In the genomic region with DNA sequence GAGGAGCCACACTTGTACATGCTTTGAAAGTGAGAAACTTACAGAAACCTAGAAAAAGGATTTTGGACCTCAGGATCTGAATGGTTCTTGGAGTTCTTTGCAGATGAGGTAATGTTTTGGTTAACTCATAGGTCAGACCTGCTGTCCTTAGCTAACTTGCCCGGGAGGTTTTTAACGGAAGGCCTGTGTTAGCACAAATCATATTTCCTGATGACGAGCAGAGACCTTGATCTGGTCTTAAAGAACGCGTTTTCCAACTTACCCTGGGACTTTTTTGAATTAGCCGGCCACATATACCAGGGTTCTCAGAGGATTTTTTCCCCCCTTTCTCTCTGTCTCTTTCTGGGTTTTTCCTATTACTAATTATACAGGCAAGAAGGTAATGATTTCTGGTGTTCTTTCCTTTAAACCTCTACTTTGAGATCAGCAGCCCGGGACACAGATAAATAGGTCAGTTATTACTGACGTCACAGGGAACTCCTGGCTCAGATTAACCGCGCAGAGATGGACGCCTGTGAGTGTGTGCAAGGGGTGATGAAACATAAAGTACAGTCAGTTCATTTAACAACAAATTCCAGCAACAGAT, we compare ENCODE assay signal across 1 cellular context.
TF ChIP-seq lines count a peak whose summit lies in the region.

No MANE protein-coding gene starts in this region.

TF ChIP-seq in HepG2, 621 proteins besides CTCF, POLR2A, EP300 and RAD21 (continued from another document and continues in another):
- TF ChIP-seq, protein P1, sequence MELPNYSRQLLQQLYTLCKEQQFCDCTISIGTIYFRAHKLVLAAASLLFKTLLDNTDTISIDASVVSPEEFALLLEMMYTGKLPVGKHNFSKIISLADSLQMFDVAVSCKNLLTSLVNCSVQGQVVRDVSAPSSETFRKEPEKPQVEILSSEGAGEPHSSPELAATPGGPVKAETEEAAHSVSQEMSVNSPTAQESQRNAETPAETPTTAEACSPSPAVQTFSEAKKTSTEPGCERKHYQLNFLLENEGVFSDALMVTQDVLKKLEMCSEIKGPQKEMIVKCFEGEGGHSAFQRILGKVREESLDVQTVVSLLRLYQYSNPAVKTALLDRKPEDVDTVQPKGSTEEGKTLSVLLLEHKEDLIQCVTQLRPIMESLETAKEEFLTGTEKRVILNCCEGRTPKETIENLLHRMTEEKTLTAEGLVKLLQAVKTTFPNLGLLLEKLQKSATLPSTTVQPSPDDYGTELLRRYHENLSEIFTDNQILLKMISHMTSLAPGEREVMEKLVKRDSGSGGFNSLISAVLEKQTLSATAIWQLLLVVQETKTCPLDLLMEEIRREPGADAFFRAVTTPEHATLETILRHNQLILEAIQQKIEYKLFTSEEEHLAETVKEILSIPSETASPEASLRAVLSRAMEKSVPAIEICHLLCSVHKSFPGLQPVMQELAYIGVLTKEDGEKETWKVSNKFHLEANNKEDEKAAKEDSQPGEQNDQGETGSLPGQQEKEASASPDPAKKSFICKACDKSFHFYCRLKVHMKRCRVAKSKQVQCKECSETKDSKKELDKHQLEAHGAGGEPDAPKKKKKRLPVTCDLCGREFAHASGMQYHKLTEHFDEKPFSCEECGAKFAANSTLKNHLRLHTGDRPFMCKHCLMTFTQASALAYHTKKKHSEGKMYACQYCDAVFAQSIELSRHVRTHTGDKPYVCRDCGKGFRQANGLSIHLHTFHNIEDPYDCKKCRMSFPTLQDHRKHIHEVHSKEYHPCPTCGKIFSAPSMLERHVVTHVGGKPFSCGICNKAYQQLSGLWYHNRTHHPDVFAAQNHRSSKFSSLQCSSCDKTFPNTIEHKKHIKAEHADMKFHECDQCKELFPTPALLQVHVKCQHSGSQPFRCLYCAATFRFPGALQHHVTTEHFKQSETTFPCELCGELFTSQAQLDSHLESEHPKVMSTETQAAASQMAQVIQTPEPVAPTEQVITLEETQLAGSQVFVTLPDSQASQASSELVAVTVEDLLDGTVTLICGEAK (IDR thresholded peaks at IDR 0.05) = no peak
- TF ChIP-seq, protein P1 (CRISPR knock-in tag; IDR thresholded peaks at IDR 0.05) = no peak
- TF ChIP-seq, protein P2, sequence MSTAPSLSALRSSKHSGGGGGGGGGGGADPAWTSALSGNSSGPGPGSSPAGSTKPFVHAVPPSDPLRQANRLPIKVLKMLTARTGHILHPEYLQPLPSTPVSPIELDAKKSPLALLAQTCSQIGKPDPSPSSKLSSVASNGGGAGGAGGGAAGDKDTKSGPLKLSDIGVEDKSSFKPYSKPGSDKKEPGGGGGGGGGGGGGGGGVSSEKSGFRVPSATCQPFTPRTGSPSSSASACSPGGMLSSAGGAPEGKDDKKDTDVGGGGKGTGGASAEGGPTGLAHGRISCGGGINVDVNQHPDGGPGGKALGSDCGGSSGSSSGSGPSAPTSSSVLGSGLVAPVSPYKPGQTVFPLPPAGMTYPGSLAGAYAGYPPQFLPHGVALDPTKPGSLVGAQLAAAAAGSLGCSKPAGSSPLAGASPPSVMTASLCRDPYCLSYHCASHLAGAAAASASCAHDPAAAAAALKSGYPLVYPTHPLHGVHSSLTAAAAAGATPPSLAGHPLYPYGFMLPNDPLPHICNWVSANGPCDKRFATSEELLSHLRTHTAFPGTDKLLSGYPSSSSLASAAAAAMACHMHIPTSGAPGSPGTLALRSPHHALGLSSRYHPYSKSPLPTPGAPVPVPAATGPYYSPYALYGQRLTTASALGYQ (CRISPR knock-in tag; IDR thresholded peaks at IDR 0.05) = peak; percentile 54; the same call in 1 of the 2 replicates
- TF ChIP-seq ZNF256 (CRISPR knock-in tag; conservative IDR thresholded peaks at IDR 0.05) (no peak), STAG1 (CRISPR knock-in tag; IDR thresholded peaks at IDR 0.05) (no peak), ZMYM3 (CRISPR knock-in tag; IDR thresholded peaks at IDR 0.05) (no peak), ZNF451 (CRISPR knock-in tag; IDR thresholded peaks at IDR 0.05) (no peak), NKX3-1 (CRISPR knock-in tag; IDR thresholded peaks at IDR 0.05) (no peak), ZNF788 (CRISPR knock-in tag; IDR thresholded peaks at IDR 0.05; ENCODE audit: borderline replicate concordance) (no peak), ZNF670 (CRISPR knock-in tag; IDR thresholded peaks at IDR 0.05; ENCODE audit: borderline replicate concordance) (no peak), NFE2 (CRISPR knock-in tag; IDR thresholded peaks at IDR 0.05) (no peak), PRMT3 (CRISPR knock-in tag; IDR thresholded peaks at IDR 0.05; ENCODE audit: borderline replicate concordance, low read depth) (no peak), ETV5 (CRISPR knock-in tag; IDR thresholded peaks at IDR 0.05; ENCODE audit: borderline replicate concordance) (peak; percentile 73; the same call in 1 of the 2 replicates), ZEB1 (IDR thresholded peaks at IDR 0.05; ENCODE audit: insufficient replicate concordance, low read depth) (no peak), ZBTB3 (CRISPR knock-in tag; IDR thresholded peaks at IDR 0.05; ENCODE audit: borderline replicate concordance, low read depth) (no peak), JUNB (CRISPR knock-in tag; IDR thresholded peaks at IDR 0.05; ENCODE audit: borderline replicate concordance) (no peak), ADNP (CRISPR knock-in tag; IDR thresholded peaks at IDR 0.05) (no peak), ATF1 (CRISPR knock-in tag; IDR thresholded peaks at IDR 0.05) (no peak; the same call in none of the 2 replicates), ZNF20 (CRISPR knock-in tag; IDR thresholded peaks at IDR 0.05) (no peak), KLF6 (CRISPR knock-in tag; IDR thresholded peaks at IDR 0.05) (no peak), ZNF570 (CRISPR knock-in tag; IDR thresholded peaks at IDR 0.05; ENCODE audit: borderline replicate concordance) (no peak), NCOR1 (IDR thresholded peaks at IDR 0.05; ENCODE audit: borderline replicate concordance, low read length) (peak; percentile 57; the same call in 1 of the 2 replicates)
- TF ChIP-seq, protein P3, sequence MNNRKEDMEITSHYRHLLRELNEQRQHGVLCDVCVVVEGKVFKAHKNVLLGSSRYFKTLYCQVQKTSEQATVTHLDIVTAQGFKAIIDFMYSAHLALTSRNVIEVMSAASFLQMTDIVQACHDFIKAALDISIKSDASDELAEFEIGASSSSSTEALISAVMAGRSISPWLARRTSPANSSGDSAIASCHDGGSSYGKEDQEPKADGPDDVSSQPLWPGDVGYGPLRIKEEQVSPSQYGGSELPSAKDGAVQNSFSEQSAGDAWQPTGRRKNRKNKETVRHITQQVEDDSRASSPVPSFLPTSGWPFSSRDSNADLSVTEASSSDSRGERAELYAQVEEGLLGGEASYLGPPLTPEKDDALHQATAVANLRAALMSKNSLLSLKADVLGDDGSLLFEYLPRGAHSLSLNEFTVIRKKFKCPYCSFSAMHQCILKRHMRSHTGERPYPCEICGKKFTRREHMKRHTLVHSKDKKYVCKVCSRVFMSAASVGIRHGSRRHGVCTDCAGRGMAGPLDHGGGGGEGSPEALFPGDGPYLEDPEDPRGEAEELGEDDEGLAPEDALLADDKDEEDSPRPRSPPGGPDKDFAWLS (CRISPR knock-in tag; IDR thresholded peaks at IDR 0.05; ENCODE audit: borderline replicate concordance) = no peak
- TF ChIP-seq, protein P4, sequence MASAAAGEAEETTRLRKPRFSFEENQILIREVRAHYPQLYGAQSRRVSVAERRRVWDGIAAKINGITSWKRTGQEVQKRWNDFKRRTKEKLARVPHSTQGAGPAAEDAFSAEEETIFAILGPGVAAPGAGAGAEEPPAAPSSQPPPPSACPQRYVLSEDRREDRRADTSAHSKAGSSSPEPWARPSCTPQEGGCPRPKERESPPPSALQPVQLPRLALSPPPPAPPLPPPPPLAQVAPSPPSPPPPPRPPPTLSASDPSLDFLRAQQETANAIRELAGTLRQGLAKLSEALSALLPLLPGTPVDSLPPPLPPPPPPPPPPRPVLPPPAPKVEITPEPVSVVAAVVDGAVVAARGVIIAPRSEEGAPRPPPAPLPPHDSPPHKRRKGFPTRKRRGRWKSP (CRISPR knock-in tag; IDR thresholded peaks at IDR 0.05) = no peak
- TF ChIP-seq, protein P5, sequence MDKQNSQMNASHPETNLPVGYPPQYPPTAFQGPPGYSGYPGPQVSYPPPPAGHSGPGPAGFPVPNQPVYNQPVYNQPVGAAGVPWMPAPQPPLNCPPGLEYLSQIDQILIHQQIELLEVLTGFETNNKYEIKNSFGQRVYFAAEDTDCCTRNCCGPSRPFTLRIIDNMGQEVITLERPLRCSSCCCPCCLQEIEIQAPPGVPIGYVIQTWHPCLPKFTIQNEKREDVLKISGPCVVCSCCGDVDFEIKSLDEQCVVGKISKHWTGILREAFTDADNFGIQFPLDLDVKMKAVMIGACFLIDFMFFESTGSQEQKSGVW (CRISPR knock-in tag; IDR thresholded peaks at IDR 0.05; ENCODE audit: borderline replicate concordance) = no peak
- TF ChIP-seq, protein P6, sequence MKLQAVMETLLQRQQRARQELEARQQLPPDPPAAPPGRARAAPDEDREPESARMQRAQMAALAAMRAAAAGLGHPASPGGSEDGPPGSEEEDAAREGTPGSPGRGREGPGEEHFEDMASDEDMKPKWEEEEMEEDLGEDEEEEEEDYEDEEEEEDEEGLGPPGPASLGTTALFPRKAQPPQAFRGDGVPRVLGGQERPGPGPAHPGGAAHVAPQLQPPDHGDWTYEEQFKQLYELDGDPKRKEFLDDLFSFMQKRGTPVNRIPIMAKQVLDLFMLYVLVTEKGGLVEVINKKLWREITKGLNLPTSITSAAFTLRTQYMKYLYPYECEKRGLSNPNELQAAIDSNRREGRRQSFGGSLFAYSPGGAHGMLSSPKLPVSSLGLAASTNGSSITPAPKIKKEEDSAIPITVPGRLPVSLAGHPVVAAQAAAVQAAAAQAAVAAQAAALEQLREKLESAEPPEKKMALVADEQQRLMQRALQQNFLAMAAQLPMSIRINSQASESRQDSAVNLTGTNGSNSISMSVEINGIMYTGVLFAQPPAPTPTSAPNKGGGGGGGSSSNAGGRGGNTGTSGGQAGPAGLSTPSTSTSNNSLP (IDR thresholded peaks at IDR 0.05; ENCODE audit: low read depth, low read length) = no peak
- TF ChIP-seq, protein P7, sequence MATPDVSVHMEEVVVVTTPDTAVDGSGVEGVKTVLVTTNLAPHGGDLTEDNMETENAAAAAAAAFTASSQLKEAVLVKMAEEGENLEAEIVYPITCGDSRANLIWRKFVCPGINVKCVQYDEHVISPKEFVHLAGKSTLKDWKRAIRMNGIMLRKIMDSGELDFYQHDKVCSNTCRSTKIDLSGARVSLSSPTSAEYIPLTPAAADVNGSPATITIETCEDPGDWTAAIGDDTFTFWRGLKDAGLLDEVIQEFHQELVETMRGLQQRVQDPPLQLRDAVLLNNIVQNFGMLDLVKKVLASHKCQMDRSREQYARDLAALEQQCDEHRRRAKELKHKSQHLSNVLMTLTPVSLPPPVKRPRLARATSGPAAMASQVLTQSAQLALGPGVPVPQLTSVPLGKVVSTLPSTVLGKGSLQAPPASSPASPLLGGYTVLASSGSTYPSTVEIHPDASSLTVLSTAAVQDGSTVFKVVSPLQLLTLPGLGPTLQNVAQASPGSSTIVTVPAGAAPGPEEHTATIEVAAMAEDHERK (CRISPR knock-in tag; IDR thresholded peaks at IDR 0.05; ENCODE audit: low read depth) = no peak
- TF ChIP-seq, protein P8, sequence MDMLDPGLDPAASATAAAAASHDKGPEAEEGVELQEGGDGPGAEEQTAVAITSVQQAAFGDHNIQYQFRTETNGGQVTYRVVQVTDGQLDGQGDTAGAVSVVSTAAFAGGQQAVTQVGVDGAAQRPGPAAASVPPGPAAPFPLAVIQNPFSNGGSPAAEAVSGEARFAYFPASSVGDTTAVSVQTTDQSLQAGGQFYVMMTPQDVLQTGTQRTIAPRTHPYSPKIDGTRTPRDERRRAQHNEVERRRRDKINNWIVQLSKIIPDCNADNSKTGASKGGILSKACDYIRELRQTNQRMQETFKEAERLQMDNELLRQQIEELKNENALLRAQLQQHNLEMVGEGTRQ (IDR thresholded peaks at IDR 0.05; ENCODE audit: low read depth, low read length) = no peak
- TF ChIP-seq, protein P8 (CRISPR knock-in tag; IDR thresholded peaks at IDR 0.05; ENCODE audit: borderline replicate concordance) = no peak
- TF ChIP-seq, protein P9, sequence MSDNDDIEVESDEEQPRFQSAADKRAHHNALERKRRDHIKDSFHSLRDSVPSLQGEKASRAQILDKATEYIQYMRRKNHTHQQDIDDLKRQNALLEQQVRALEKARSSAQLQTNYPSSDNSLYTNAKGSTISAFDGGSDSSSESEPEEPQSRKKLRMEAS (IDR thresholded peaks at IDR 0.05) = no peak
- TF ChIP-seq, protein P10, sequence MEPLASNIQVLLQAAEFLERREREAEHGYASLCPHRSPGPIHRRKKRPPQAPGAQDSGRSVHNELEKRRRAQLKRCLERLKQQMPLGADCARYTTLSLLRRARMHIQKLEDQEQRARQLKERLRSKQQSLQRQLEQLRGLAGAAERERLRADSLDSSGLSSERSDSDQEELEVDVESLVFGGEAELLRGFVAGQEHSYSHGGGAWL (CRISPR knock-in tag; IDR thresholded peaks at IDR 0.05) = no peak
